1 cellular context compared by ENCODE assay signal in genomic region chr12:4274960-4275868, GRCh38.
TF ChIP-seq lines count a peak whose summit lies in the region.

No MANE protein-coding gene starts in this region.

TF ChIP-seq in K562, 482 proteins besides CTCF, POLR2A, EP300 and RAD21 (continued from another document):
- TF ChIP-seq PCBP1 (IDR thresholded peaks at IDR 0.05; ENCODE audit: low read depth, low read length, poor library complexity, severe bottlenecking) (no peak), NRF1 (conservative IDR thresholded peaks at IDR 0.05 in 1 of 2, IDR thresholded peaks at IDR 0.05 in 1 of 2) (peak; percentile 47 to 48; a peak in 2 of 4 replicates), FOXJ3 (CRISPR knock-in tag; IDR thresholded peaks at IDR 0.05) (no peak), RBBP5 (IDR thresholded peaks at IDR 0.05; ENCODE audit: borderline replicate concordance, insufficient read depth, low read length, poor library complexity, severe bottlenecking) (peak; percentile 64), POLR2G (IDR thresholded peaks at IDR 0.05; ENCODE audit: low read depth, low read length) (peak; percentile 56; the same call in 1 of the 2 replicates), FOSL1 (tag; conservative IDR thresholded peaks at IDR 0.05) (no peak), CEBPG (CRISPR knock-in tag; IDR thresholded peaks at IDR 0.05) (no peak), CEBPG (tag; conservative IDR thresholded peaks at IDR 0.05 in 1 of 2, IDR thresholded peaks at IDR 0.05 in 1 of 2) (peak; percentile 62 to 79), CREM (IDR thresholded peaks at IDR 0.05; ENCODE audit: low read depth) (no peak), RBFOX2 (IDR thresholded peaks at IDR 0.05; ENCODE audit: low read depth, low read length) (peak; percentile 41; the same call in 1 of the 2 replicates), BACH1 (tag; IDR thresholded peaks at IDR 0.05) (no peak), JUNB (CRISPR knock-in tag; conservative IDR thresholded peaks at IDR 0.05) (no peak), CHD2 (IDR thresholded peaks at IDR 0.05; ENCODE audit: low read depth, low read length) (no peak), ATF3 (IDR thresholded peaks at IDR 0.05) (peak; percentile 75), ATF3 (CRISPR knock-in tag; conservative IDR thresholded peaks at IDR 0.05) (no peak), CEBPB (tag; IDR thresholded peaks at IDR 0.05) (peak; percentile 65), VEZF1 (CRISPR knock-in tag; IDR thresholded peaks at IDR 0.05) (peak; percentile 40), E2F1 (CRISPR knock-in tag; IDR thresholded peaks at IDR 0.05) (no peak), ARID1B (IDR thresholded peaks at IDR 0.05) (no peak), ZNF644 (tag; IDR thresholded peaks at IDR 0.05; ENCODE audit: low read depth) (no peak), ERF (CRISPR knock-in tag; IDR thresholded peaks at IDR 0.05) (no peak), TFE3 (CRISPR knock-in tag; IDR thresholded peaks at IDR 0.05) (no peak), ZNF133 (CRISPR knock-in tag; IDR thresholded peaks at IDR 0.05) (no peak), KAT2B (IDR thresholded peaks at IDR 0.05; ENCODE audit: low read depth, low read length) (no peak), NBN (IDR thresholded peaks at IDR 0.05; ENCODE audit: low read depth) (no peak), BMI1 (IDR thresholded peaks at IDR 0.05; ENCODE audit: low read length) (no peak), STAT6 (CRISPR knock-in tag; IDR thresholded peaks at IDR 0.05) (no peak), ATF7 (IDR thresholded peaks at IDR 0.05) (0 out of 2 replicates have a peak, but pooled peaks have one; percentile 14), ZNF740 (CRISPR knock-in tag; IDR thresholded peaks at IDR 0.05) (no peak), ZNF740 (tag; IDR thresholded peaks at IDR 0.05) (peak in 1 of 2 experiments; percentile 50; a peak in 1 of 4 replicates), PRDM10 (IDR thresholded peaks at IDR 0.05; ENCODE audit: partially characterized antibody) (no peak), TRIM28 (IDR thresholded peaks at IDR 0.05) (no peak)
